ENCODE assay signal across 17 cellular contexts in genomic region chr9:9133526-9133925, GRCh38.
"Had no signal": no experiment of that assay in that cellular context is flagged by ENCODE, and none has a peak within 500 bp of the region (broad histone marks: within the 10 kb centered on the region; RNA-seq: fewer than 3 reads in every experiment).

No MANE protein-coding gene starts in this region.

- H3K27me3 ChIP-seq: hepatocyte, sigmoid colon, stomach, vagina had no signal

- ATAC-seq: activated T-cell treated with anti-CD3 and anti-CD28 coated beads, Interleukin-2, amount 50 U/mL, for 4 hours; stimulated activated memory B cell treated with anti-CD40 and anti-IgM and Interleukin-4, amounts not matched to agents 10 μg/mL and 1 μg/mL and 100 μg/mL, for 72 hours; T-cell; WTC11 had no signal

- DNase-seq: activated CD4-positive, alpha-beta T cell treated with anti-CD3 and anti-CD28 coated beads, Interleukin-2, amount 50 U/mL, for 48 hours; activated CD8-positive, alpha-beta memory T cell treated with anti-CD3 and anti-CD28 coated beads, Interleukin-2, amount 50 U/mL, for 48 hours; activated effector memory CD4-positive, alpha-beta T cell treated with Interleukin-2 at 50 U/mL for 16 hours; activated naive CD4-positive, alpha-beta T cell treated with anti-CD3 and anti-CD28 coated beads, Interleukin-2, amount 10 ng/mL, durations not matched to agents 7 days and 5 days; activated T-cell treated with anti-CD3 and anti-CD28 coated beads, Interleukin-2, amount 50 U/mL, for 4 hours; effector CD4-positive, alpha-beta T cell; retina; sigmoid colon; stimulated activated CD4-positive, alpha-beta T cell treated with anti-CD3 and anti-CD28 coated beads, Interleukin-15, amount 100 ng/mL, for 24 hours; stomach; T-cell had no signal

- H3K4me3 ChIP-seq: hepatocyte, sigmoid colon, smooth muscle cell, stomach, thoracic aorta, vagina had no signal

- H3K27ac ChIP-seq: hepatocyte, sigmoid colon, stomach, thoracic aorta, vagina had no signal
